ENCODE assay signal across 8 cellular contexts in genomic region chr11:118145285-118146227, GRCh38. TPM values are rescaled to one million over a fixed set of nuclear protein-coding genes. Genes with fewer than 3 reads are reported as not detected.
DNase-seq lines count a peak whose midpoint lies in the region; ATAC-seq and TF ChIP-seq lines count a peak whose summit lies in the region.

No MANE protein-coding gene starts in this region.

- intact Hi-C loops in activated CD4-positive, alpha-beta T cell treated with anti-CD3 and anti-CD28 coated beads for 36 hours (cut with DNase I, micrococcal nuclease): loop anchor here (1.0 to 5.0 kb wide), 9 partner anchors 26 to 514 kb away; partner anchors contain the start of gene UBE4A (in 1 of the 2)
- intact Hi-C loops in left colon (cut with DNase I, micrococcal nuclease): no loop called here

- peak; percentile 79 for ATAC-seq in HG03103 (IDR thresholded peaks at IDR 0.05; ENCODE audit: low read depth, unreplicated experiment)
- peak; percentile 96 for ATAC-seq in activated CD4-positive, alpha-beta T cell treated with anti-CD3 and anti-CD28 coated beads for 36 hours
- peak; percentile 98 for ATAC-seq in left colon

- no peaks in the 10 kb centered on the region for H3K9me3 Mint-ChIP-seq in activated CD4-positive, alpha-beta T cell treated with anti-CD3 and anti-CD28 coated beads for 36 hours (ENCODE audit: low read depth)

- peak overlapping the region; percentile 55 for H3K4me3 ChIP-seq in choroid plexus epithelial cell (ENCODE audit: low read depth, low read length)

- CTCF ChIA-PET in activated CD4-positive, alpha-beta T cell treated with anti-CD3 and anti-CD28 coated beads for 36 hours (lab: Charles Lee): interaction anchor here (0.6 to 9.2 kb wide), 8 partner anchors 10 to 1024 kb away, joined by 3 to 120 read pairs (median 4); no protein-coding TSS in a partner anchor

- POLR2A ChIA-PET in activated CD4-positive, alpha-beta T cell treated with anti-CD3 and anti-CD28 coated beads for 36 hours (lab: Charles Lee): no interaction called here

- H3K27me3 Mint-ChIP-seq in activated CD4-positive, alpha-beta T cell treated with anti-CD3 and anti-CD28 coated beads for 36 hours: peaks cover 43% of the 10 kb centered on the region

- H3K4me3 Mint-ChIP-seq in activated CD4-positive, alpha-beta T cell treated with anti-CD3 and anti-CD28 coated beads for 36 hours: peak overlapping the region; percentile 73

- DNase-seq in SIG-M5 treated with dmso at 0.1 percent for 504 hours (lab: John Stamatoyannopoulos, UW; ENCODE audit: unreplicated experiment) (peak; percentile 78), SIG-M5 (lab: John Stamatoyannopoulos, UW) (no peak), NCI-H345 treated with DMSO at 0.1 percent for 48 hours (lab: John Stamatoyannopoulos, UW; ENCODE audit: unreplicated experiment) (peak; percentile 83), choroid plexus epithelial cell (ENCODE audit: low read depth) (peak; percentile 66), left colon (peak; percentile 92 to 94)
- peak; percentile 96 for DNase-seq in activated CD4-positive, alpha-beta T cell treated with anti-CD3 and anti-CD28 coated beads for 36 hours
- DNase-seq in stimulated activated CD4-positive, alpha-beta T cell treated with anti-CD3 and anti-CD28 coated beads, Interleukin-1b, Interleukin-23, amount 100 ng/mL, for 1 hour (ENCODE audit: low read depth in 2 of 2): peak; percentile 71 to 80

- peaks cover 2% of the 10 kb centered on the region for H3K4me1 Mint-ChIP-seq in activated CD4-positive, alpha-beta T cell treated with anti-CD3 and anti-CD28 coated beads for 36 hours

- H3K36me3 Mint-ChIP-seq in activated CD4-positive, alpha-beta T cell treated with anti-CD3 and anti-CD28 coated beads for 36 hours (ENCODE audit: low read depth): no peaks in the 10 kb centered on the region

- no peak overlapping the region for H3K27ac Mint-ChIP-seq in activated CD4-positive, alpha-beta T cell treated with anti-CD3 and anti-CD28 coated beads for 36 hours

- peak; percentile 90 for TF ChIP-seq CTCF in choroid plexus epithelial cell (conservative IDR thresholded peaks at IDR 0.05; ENCODE audit: low read depth, low read length)

RNA-seq across cellular contexts. Expression of gene SCN4B, which starts 7.1 kb away (rescaled TPM):
- total RNA-seq in activated CD4-positive, alpha-beta T cell treated with anti-CD3 and anti-CD28 coated beads for 36 hours: under 1 TPM; 0.26 to 0.27 TPM
- 1 to 10 TPM in 1 of 2 donors, under 1 TPM in 1; 0.67 to 1.6 TPM for total RNA-seq in left colon

RNA-seq across cellular contexts. Expression of gene SCN2B, which starts 30.9 kb away (rescaled TPM):
- not detected for total RNA-seq in activated CD4-positive, alpha-beta T cell treated with anti-CD3 and anti-CD28 coated beads for 36 hours
- under 1 TPM; 0.06 to 0.47 TPM for total RNA-seq in left colon

RNA-seq across cellular contexts. Expression of gene SMIM35, which starts 58.8 kb away (rescaled TPM):
- under 1 TPM in 1 of 2 experiments, not detected in 1; 0.09 TPM for total RNA-seq in activated CD4-positive, alpha-beta T cell treated with anti-CD3 and anti-CD28 coated beads for 36 hours
- total RNA-seq in left colon: under 1 TPM in 1 of 2 donors, not detected in 1; 0.08 TPM

Comparison
In these comparisons a context has a peak if more than half of its experiments do, and no peak if none do; other contexts are left out.
1. intact Hi-C loops: an anchor here in activated CD4-positive, alpha-beta T cell treated with anti-CD3 and anti-CD28 coated beads for 36 hours (1.0 to 5.0 kb wide); none called in left colon.